ENCODE assay signal across 9 cellular contexts in the genomic region with DNA sequence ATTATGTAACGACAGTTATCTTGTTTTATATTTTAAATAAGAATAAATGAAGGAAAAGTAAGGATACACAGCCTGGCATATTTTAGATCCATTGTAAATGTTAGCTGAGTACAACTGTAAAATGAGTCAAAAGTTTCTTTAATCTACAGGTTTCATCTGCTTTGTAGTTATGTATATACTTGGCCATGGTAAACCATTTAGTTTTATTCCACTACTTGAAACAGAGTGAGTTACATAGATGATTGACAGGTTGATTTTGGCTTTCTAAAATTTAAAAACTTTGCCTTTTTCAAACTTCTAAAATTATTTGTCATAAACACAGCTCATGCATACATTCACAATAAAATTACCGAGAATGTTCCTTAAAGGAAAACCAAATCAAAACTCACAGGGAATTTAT.
"Had no signal": no experiment of that assay in that cellular context is flagged by ENCODE, and none has a peak within 500 bp of the region (broad histone marks: within the 10 kb centered on the region; RNA-seq: fewer than 3 reads in every experiment).

No MANE protein-coding gene starts in this region.

- H3K4me1 ChIP-seq: HAP-1 had no signal

- H3K36me3 ChIP-seq: HAP-1 had no signal

- H3K27ac ChIP-seq: GM23248 had no signal

- ATAC-seq: GM23338, HCT116 had no signal

- H3K4me3 ChIP-seq: GM23248, GM23338, HAP-1 had no signal

- H3K9me3 ChIP-seq: HAP-1 had no signal

- H3K4me2 ChIP-seq: GM23338 had no signal

- DNase-seq: GM23248, GOT3, H7, H9, HCEC 1CT, HFFc6 had no signal

- H2AFZ ChIP-seq: GM23248, GM23338 had no signal
